ENCODE assay signal across 19 cellular contexts in the genomic region with DNA sequence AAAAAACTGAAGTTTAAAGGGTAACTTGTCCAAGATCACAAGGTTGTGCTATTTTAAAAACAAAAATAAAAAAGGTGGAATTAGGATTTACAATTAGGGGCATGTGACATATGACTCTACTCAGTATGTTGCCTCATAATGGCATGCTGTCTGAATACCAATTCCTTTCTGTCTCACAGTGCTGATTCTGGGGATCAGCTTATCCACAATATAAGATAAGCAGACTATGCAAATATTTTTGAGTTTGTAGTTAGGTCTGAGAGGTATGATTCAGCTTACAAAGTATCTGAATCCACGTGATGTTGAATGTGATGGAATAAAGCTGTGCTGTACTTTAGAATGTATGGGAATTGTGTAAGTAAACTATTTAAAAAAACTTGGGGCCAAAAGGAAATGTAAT.
DNase-seq lines count a peak whose midpoint lies in the region; ATAC-seq, FAIRE-seq and TF ChIP-seq lines count a peak whose summit lies in the region.
"Had no signal": no experiment of that assay in that cellular context is flagged by ENCODE, and none has a peak within 500 bp of the region (broad histone marks: within the 10 kb centered on the region; RNA-seq: fewer than 3 reads in every experiment).

No MANE protein-coding gene starts in this region.

- ATAC-seq in GM21515 (IDR thresholded peaks at IDR 0.05; ENCODE audit: unreplicated experiment) (no peak), HG03159 (IDR thresholded peaks at IDR 0.05; ENCODE audit: unreplicated experiment) (no peak)
- ATAC-seq in stimulated activated effector memory CD8-positive, alpha-beta T cell treated with anti-CD3 and anti-CD28 coated beads, Interleukin-12 subunit alpha, Interleukin-12 subunit beta, amount 100 ng/mL, for 72 hours = no peak
- ATAC-seq: activated naive CD4-positive, alpha-beta T cell treated with anti-CD3 and anti-CD28 coated beads, Interleukin-2, amount 50 U/mL, for 72 hours had no signal

- peak overlapping the region; percentile 69 for H3K27ac ChIP-seq in brain microvascular endothelial cell
- H3K27ac ChIP-seq: Peyer's patch had no signal

- no peaks in the 10 kb centered on the region for H3K36me3 Mint-ChIP-seq in stimulated activated effector memory CD8-positive, alpha-beta T cell treated with anti-CD3 and anti-CD28 coated beads, Interleukin-12 subunit alpha, Interleukin-12 subunit beta, amount 100 ng/mL, for 72 hours
- H3K36me3 Mint-ChIP-seq: activated naive CD4-positive, alpha-beta T cell treated with anti-CD3 and anti-CD28 coated beads, Interleukin-2, amount 50 U/mL, for 72 hours had no signal

- H3K27ac Mint-ChIP-seq in stimulated activated effector memory CD8-positive, alpha-beta T cell treated with anti-CD3 and anti-CD28 coated beads, Interleukin-12 subunit alpha, Interleukin-12 subunit beta, amount 100 ng/mL, for 72 hours = no peak overlapping the region
- H3K27ac Mint-ChIP-seq: activated naive CD4-positive, alpha-beta T cell treated with anti-CD3 and anti-CD28 coated beads, Interleukin-2, amount 50 U/mL, for 72 hours; stimulated activated naive CD8-positive, alpha-beta T cell treated with anti-CD3 and anti-CD28 coated beads, Interleukin-15, Interleukin-2, amounts not matched to agents 100 ng/mL and 50 ng/mL, for 24 hours had no signal

- no peaks in the 10 kb centered on the region for H3K27me3 ChIP-seq in brain microvascular endothelial cell (replicated peaks)
- H3K27me3 ChIP-seq: Peyer's patch had no signal

- in situ Hi-C loops in brain microvascular endothelial cell (cut with HindIII; ENCODE audit: low pct_ligation_motif_present, low sequenced_read_pairs) = no loop called here

- TF ChIP-seq CTCF in AG09309 (IDR thresholded peaks at IDR 0.05; ENCODE audit: control insufficient read depth, insufficient read depth, low read depth, low read length, missing control alignments) (no peak), brain microvascular endothelial cell (IDR thresholded peaks at IDR 0.05; ENCODE audit: low read depth, low read length, missing control alignments) (no peak)

- no peaks in the 10 kb centered on the region for H3K9me3 Mint-ChIP-seq in stimulated activated effector memory CD8-positive, alpha-beta T cell treated with anti-CD3 and anti-CD28 coated beads, Interleukin-12 subunit alpha, Interleukin-12 subunit beta, amount 100 ng/mL, for 72 hours
- H3K9me3 Mint-ChIP-seq: activated naive CD4-positive, alpha-beta T cell treated with anti-CD3 and anti-CD28 coated beads, Interleukin-2, amount 50 U/mL, for 72 hours; stimulated activated naive CD8-positive, alpha-beta T cell treated with anti-CD3 and anti-CD28 coated beads, Interleukin-15, Interleukin-2, amounts not matched to agents 100 ng/mL and 50 ng/mL, for 24 hours had no signal

- H3K4me3 ChIP-seq in AG09309 (ENCODE audit: control insufficient read depth, low read depth, low read length) = no peak overlapping the region
- no peak overlapping the region for H3K4me3 ChIP-seq in brain microvascular endothelial cell (ENCODE audit: low read depth, low read length)
- H3K4me3 ChIP-seq: Peyer's patch had no signal

- DNase-seq in AG09309 (ENCODE audit: low read depth) (peak; percentile 42), HTR-8/SVneo (ENCODE audit: insufficient read length, low spot score) (no peak), brain microvascular endothelial cell (peak; percentile 34), iris pigment epithelial cell (ENCODE audit: low read depth) (peak; percentile 53), NCI-H128 (lab: John Stamatoyannopoulos, UW; ENCODE audit: unreplicated experiment) (no peak)
- no peak for DNase-seq in stimulated activated effector memory CD8-positive, alpha-beta T cell treated with anti-CD3 and anti-CD28 coated beads, Interleukin-12 subunit alpha, Interleukin-12 subunit beta, amount 100 ng/mL, for 72 hours (ENCODE audit: low spot score in 2 of 2)
- DNase-seq: activated CD4-positive, alpha-beta T cell treated with anti-CD3 and anti-CD28 coated beads, Interleukin-2, amount 50 U/mL, for 48 hours; activated T-cell treated with anti-CD3 and anti-CD28 coated beads, Interleukin-2, amount 50 U/mL, for 1 hour; Caco-2; central memory CD4-positive, alpha-beta T cell; effector CD8-positive, alpha-beta T cell; NCI-H1436; Peyer's patch; stimulated activated CD4-positive, alpha-beta T cell treated with anti-CD3 and anti-CD28 coated beads, Interleukin-15, amount 100 ng/mL, for 24 hours had no signal

- no peaks in the 10 kb centered on the region for H3K36me3 ChIP-seq in brain microvascular endothelial cell (replicated peaks)
- H3K36me3 ChIP-seq: Peyer's patch had no signal

- H3K4me3 Mint-ChIP-seq in stimulated activated effector memory CD8-positive, alpha-beta T cell treated with anti-CD3 and anti-CD28 coated beads, Interleukin-12 subunit alpha, Interleukin-12 subunit beta, amount 100 ng/mL, for 72 hours = no peak overlapping the region
- H3K4me3 Mint-ChIP-seq: stimulated activated naive CD8-positive, alpha-beta T cell treated with anti-CD3 and anti-CD28 coated beads, Interleukin-15, Interleukin-2, amounts not matched to agents 100 ng/mL and 50 ng/mL, for 24 hours had no signal

- no peaks in the 10 kb centered on the region for H3K4me1 Mint-ChIP-seq in stimulated activated effector memory CD8-positive, alpha-beta T cell treated with anti-CD3 and anti-CD28 coated beads, Interleukin-12 subunit alpha, Interleukin-12 subunit beta, amount 100 ng/mL, for 72 hours

- peak; percentile 42 for FAIRE-seq in HTR-8/SVneo (lab: Jason Lieb, UNC)
- FAIRE-seq: TTC549 had no signal

Comparison
In these comparisons a context has a peak if more than half of its experiments do, and no peak if none do; other contexts are left out.
1. DNase-seq: peak in AG09309 (single experiment), brain microvascular endothelial cell (single experiment) and iris pigment epithelial cell (single experiment); none in HTR-8/SVneo (single experiment), stimulated activated effector memory CD8-positive, alpha-beta T cell treated with anti-CD3 and anti-CD28 coated beads, Interleukin-12 subunit alpha, Interleukin-12 subunit beta, amount 100 ng/mL, for 72 hours (0 of 2) and NCI-H128 (single experiment).